ENCODE assay signal across 15 cellular contexts in the genomic region with DNA sequence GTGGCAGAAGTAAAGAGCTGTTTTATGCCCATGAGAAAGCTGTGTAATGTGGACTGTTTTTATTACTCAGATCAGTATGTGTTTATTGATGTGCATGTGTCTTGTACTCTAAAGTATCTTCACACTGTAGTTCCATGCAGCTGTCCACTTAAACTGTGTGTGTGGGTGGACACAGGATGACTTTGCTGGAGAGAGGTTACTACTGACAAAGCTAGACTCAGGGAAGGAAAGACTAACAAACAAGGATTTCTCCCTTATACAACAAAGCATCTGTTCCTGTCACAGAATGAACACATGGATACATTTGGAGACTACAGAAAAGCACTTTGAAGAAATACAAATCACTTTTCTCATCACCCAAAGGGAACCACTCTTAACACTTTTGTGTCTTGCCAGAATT. TPM values are rescaled to one million over a fixed set of nuclear protein-coding genes. Genes with fewer than 3 reads are reported as not detected.
"Had no signal": no experiment of that assay in that cellular context is flagged by ENCODE, and none has a peak within 500 bp of the region (broad histone marks: within the 10 kb centered on the region; RNA-seq: fewer than 3 reads in every experiment).

No MANE protein-coding gene starts in this region.

- H3K4me1 ChIP-seq: breast epithelium, gastroesophageal sphincter, tibial nerve had no signal

- DNase-seq: activated CD4-positive, alpha-beta memory T cell treated with anti-CD3 and anti-CD28 coated beads, Interleukin-2, amount 10 ng/mL, durations not matched to agents 7 days and 5 days; activated CD4-positive, alpha-beta T cell treated with anti-CD3 and anti-CD28 coated beads for 48 hours; activated CD4-positive, CD25-positive, alpha-beta regulatory T cell; activated naive CD4-positive, alpha-beta T cell treated with anti-CD3 and anti-CD28 coated beads, Interleukin-2, amount 10 ng/mL, durations not matched to agents 7 days and 5 days; activated naive CD8-positive, alpha-beta T cell treated with anti-CD3 and anti-CD28 coated beads, Interleukin-2, amount 50 U/mL, for 24 hours; activated T-cell treated with anti-CD3 and anti-CD28 coated beads, Interleukin-2, amount 50 U/mL, for 24 hours; erythroblast; heart right ventricle; immature natural killer cell; mesendoderm; T-cell had no signal

- ATAC-seq: activated naive CD8-positive, alpha-beta T cell treated with anti-CD3 and anti-CD28 coated beads, Interleukin-2, amount 50 U/mL, for 24 hours; gastroesophageal sphincter; heart right ventricle; T-cell had no signal

- H3K27me3 ChIP-seq: breast epithelium, gastroesophageal sphincter, tibial nerve had no signal

- H3K27ac ChIP-seq: coronary artery, gastroesophageal sphincter, heart right ventricle, tibial nerve had no signal

- H3K4me3 ChIP-seq: breast epithelium, coronary artery, gastroesophageal sphincter, heart right ventricle, tibial nerve had no signal

- H3K9me3 ChIP-seq: breast epithelium, gastroesophageal sphincter, heart right ventricle, tibial nerve had no signal

- H3K36me3 ChIP-seq: breast epithelium, gastroesophageal sphincter, heart right ventricle, tibial nerve had no signal

RNA-seq across cellular contexts. Expression of gene FHOD3, which starts 10.0 kb away (rescaled TPM):
- total RNA-seq: activated CD4-positive, alpha-beta memory T cell treated with anti-CD3 and anti-CD28 coated beads, Interleukin-2, amount 10 ng/mL, durations not matched to agents 7 days and 5 days had no signal
- polyA plus RNA-seq: immature natural killer cell had no signal
